21 cellular contexts compared by ENCODE assay signal in genomic region chr19:8399681-8400188, GRCh38. TPM values are rescaled to one million over a fixed set of nuclear protein-coding genes. Genes with fewer than 3 reads are reported as not detected.
DNase-seq lines count a peak whose midpoint lies in the region; ATAC-seq, FAIRE-seq and TF ChIP-seq lines count a peak whose summit lies in the region.
"Had no signal": no experiment of that assay in that cellular context is flagged by ENCODE, and none has a peak within 500 bp of the region (broad histone marks: within the 10 kb centered on the region; RNA-seq: fewer than 3 reads in every experiment).

No MANE protein-coding gene starts in this region.

- H2BK120ac ChIP-seq in H9 (ENCODE audit: low read depth, low read length, poor library complexity, severe bottlenecking), result no peak overlapping the region
- H2BK120ac ChIP-seq in neuronal stem cell (ENCODE audit: low read depth, low read length), result no peak overlapping the region

- in situ Hi-C loops in K562 (cut with MboI), result loop anchor here (5.0 kb wide), 1 partner anchor 42 kb away; no protein-coding TSS in a partner anchor

- TF ChIP-seq EP300 in K562 (IDR thresholded peaks at IDR 0.05; ENCODE audit: low read length), result no peak

- peak overlapping the region in 1 of 3 experiments; percentile 10; a peak in 1 of 7 replicates for H3K27ac Mint-ChIP-seq in H9
- H3K27ac Mint-ChIP-seq: HFFc6 had no signal

- H2BK12ac ChIP-seq in H9 (ENCODE audit: insufficient read length, low read depth, low read length) (no peak overlapping the region), neuronal stem cell (ENCODE audit: low read length) (no peak overlapping the region)

- CTCF ChIA-PET in K562 (lab: Yijun Ruan, JAX; ENCODE audit: low intra/inter-chr PET ratio), result no interaction called here

- H3K18ac ChIP-seq in H9 (ENCODE audit: insufficient read length, low read depth, low read length) (no peak overlapping the region), neuronal stem cell (ENCODE audit: low read length) (no peak overlapping the region)

- no peak overlapping the region for H3T11ph ChIP-seq in H9 (ENCODE audit: low read length)

- POLR2A ChIA-PET in K562 (lab: Yijun Ruan, JAX), result interaction anchor here (0.5 kb wide), 1 partner anchor 43 kb away, joined by 3 read pairs; no protein-coding TSS in a partner anchor

- H4K8ac ChIP-seq in H9 (replicated peaks; ENCODE audit: insufficient read length, low read depth, low read length) (no peak overlapping the region), neuronal stem cell (ENCODE audit: low read depth, low read length) (no peak overlapping the region)

- no peak overlapping the region for H4K91ac ChIP-seq in H9 (ENCODE audit: insufficient read length, low read depth, low read length)
- no peak overlapping the region for H4K91ac ChIP-seq in neuronal stem cell (ENCODE audit: low read depth, low read length, poor library complexity)

- H3K14ac ChIP-seq in H9 (ENCODE audit: insufficient read depth, low read length) (no peak overlapping the region), neuronal stem cell (ENCODE audit: low read length) (no peak overlapping the region)

- H3K4me3 ChIP-seq in K562, result no peak overlapping the region
- H3K4me3 ChIP-seq in neuronal stem cell (ENCODE audit: low read length in 2 of 2), result no peak overlapping the region
- H3K4me3 ChIP-seq in adrenal gland, result no peak overlapping the region
- H3K4me3 ChIP-seq: PC-9, SJCRH30 had no signal

- H3K9ac ChIP-seq in H9 (ENCODE audit: extremely low read depth, insufficient read length, low read length) (no peak overlapping the region), K562 (ENCODE audit: insufficient read depth in 1 of 2, low read depth in 2 of 2, low read length in 2 of 2) (0 out of 4 replicates have a peak overlapping the region, but pooled peaks of 1 of the 2 experiments have one; percentile 17), neuronal stem cell (ENCODE audit: low read depth, low read length, poor library complexity) (peak overlapping the region; percentile 60)

- intact Hi-C loops in K562 (cut with micrococcal nuclease) (no loop called here), adrenal gland (cut with DNase I) (loop anchor here in 1 of 2 donors (5.0 kb wide), 1 partner anchor 42 kb away; no protein-coding TSS in a partner anchor)

- H3K9me3 Mint-ChIP-seq in H9, result no peaks in the 10 kb centered on the region; a peak in 1 of 5 replicates
- H3K9me3 Mint-ChIP-seq: HFFc6 had no signal

- H4K5ac ChIP-seq in H9 (ENCODE audit: insufficient read length, low read depth, low read length), result no peak overlapping the region

- H2BK5ac ChIP-seq in H9 (ENCODE audit: insufficient read length, low read length) (peak overlapping the region; percentile 30), neuronal stem cell (ENCODE audit: low read length) (no peak overlapping the region)

- no peak overlapping the region for H2AFZ ChIP-seq in H9 (ENCODE audit: low read length)
- H2AFZ ChIP-seq in K562 (ENCODE audit: low read depth, low read length), result no peak overlapping the region
- no peak overlapping the region for H2AFZ ChIP-seq in neuronal stem cell (ENCODE audit: low read length)
- H2AFZ ChIP-seq: PC-9 had no signal

- H3K56ac ChIP-seq in H9 (ENCODE audit: insufficient read length, low read depth, low read length), result peak overlapping the region; percentile 19

- H3K4me1 ChIP-seq in H9 (ENCODE audit: insufficient read depth, low read length), result no peaks in the 10 kb centered on the region
- peaks cover 12 to 59% of the 10 kb centered on the region in 2 experiments; a peak in 4 of 5 replicates for H3K4me1 ChIP-seq in K562 (replicated peaks in 1 of 2; ENCODE audit: control insufficient read depth in 2 of 2, insufficient read depth in 2 of 2, low read length in 2 of 2)
- no peaks in the 10 kb centered on the region for H3K4me1 ChIP-seq in neuronal stem cell (ENCODE audit: control insufficient read depth in 2 of 2, insufficient read depth in 1 of 2, low read depth in 1 of 2, low read length in 2 of 2)
- peaks cover 3 to 28% of the 10 kb centered on the region in 2 donors for H3K4me1 ChIP-seq in adrenal gland (replicated peaks in 1 of 2)

- H3K9me1 ChIP-seq in K562 (ENCODE audit: control insufficient read depth, insufficient read depth, low read length), result peaks cover 9% of the 10 kb centered on the region

- H2BK15ac ChIP-seq in H9 (ENCODE audit: low read depth, low read length) (no peak overlapping the region), neuronal stem cell (ENCODE audit: low read length) (no peak overlapping the region)

- no peak for DNase-seq in H9
- no peak for DNase-seq in K562 (ENCODE audit: extremely low read depth in 1 of 4, low spot score in 3 of 4)
- no peak for DNase-seq in neuronal stem cell (ENCODE audit: low spot score)
- no peak for DNase-seq in adrenal gland
- DNase-seq in stimulated activated CD4-positive, alpha-beta T cell treated with anti-CD3 and anti-CD28 coated beads, Interleukin-4, amount 100 ng/mL, for 24 hours, result no peak
- DNase-seq: GDM1, HFFc6, IMR-90, NCI-H1105, NCI-H2029 treated with DMSO at 0.1 percent for 48 hours, NCI-H226, NCI-H510A treated with DMSO at 0.1 percent for 48 hours, NCI-H748 treated with DMSO at 0.1 percent for 48 hours, PC-9, SJCRH30 had no signal

- TF ChIP-seq RAD21 in K562 (CRISPR knock-in tag; conservative IDR thresholded peaks at IDR 0.05 in 1 of 2, IDR thresholded peaks at IDR 0.05 in 1 of 2), result no peak

- H3K27me3 ChIP-seq in H9 (ENCODE audit: insufficient read depth, low read length) (no peaks in the 10 kb centered on the region), K562 (ENCODE audit: control insufficient read depth in 2 of 2, insufficient read depth in 2 of 2, low read length in 2 of 2) (no peaks in the 10 kb centered on the region), neuronal stem cell (ENCODE audit: control insufficient read depth in 3 of 3, insufficient read depth in 3 of 3, low read depth in 1 of 3, low read length in 3 of 3) (no peaks in the 10 kb centered on the region), adrenal gland (no peaks in the 10 kb centered on the region)
- H3K27me3 ChIP-seq: SJCRH30 had no signal

- H3K4me2 ChIP-seq in H9 (ENCODE audit: insufficient read depth, insufficient read length, low read length) (no peak overlapping the region), K562 (ENCODE audit: insufficient read depth, low read length) (no peak overlapping the region), neuronal stem cell (ENCODE audit: insufficient read depth, low read length, poor library complexity, severe bottlenecking) (no peak overlapping the region)
- H3K4me2 ChIP-seq: PC-9 had no signal

- no peak overlapping the region for H3K4ac ChIP-seq in H9 (ENCODE audit: low read depth, low read length)
- H3K4ac ChIP-seq in neuronal stem cell (ENCODE audit: low read length), result no peak overlapping the region

- H3K36me3 ChIP-seq in K562 (ENCODE audit: control insufficient read depth, insufficient read depth, low read length) (peaks cover 32% of the 10 kb centered on the region; the same call in 1 of the 3 replicates), neuronal stem cell (replicated peaks in 1 of 2; ENCODE audit: control insufficient read depth in 2 of 2, insufficient read depth in 2 of 2, low read length in 2 of 2) (peaks cover 16 to 70% of the 10 kb centered on the region in 2 donors), adrenal gland (replicated peaks in 1 of 2) (peaks cover 0 to 43% of the 10 kb centered on the region in 2 donors)

- no peak overlapping the region for H2BK20ac ChIP-seq in H9 (ENCODE audit: low read depth, low read length, poor library complexity, severe bottlenecking)

- H3K9me3 ChIP-seq in H9 (ENCODE audit: control insufficient read depth, low read depth, low read length) (no peaks in the 10 kb centered on the region), K562 (replicated peaks; ENCODE audit: control insufficient read depth, insufficient read depth, low read depth, low read length) (no peaks in the 10 kb centered on the region), neuronal stem cell (replicated peaks in 1 of 2; ENCODE audit: control insufficient read depth in 2 of 2, insufficient read depth in 1 of 2, low read depth in 1 of 2, low read length in 2 of 2) (peaks cover 0 to 1% of the 10 kb centered on the region in 2 donors), adrenal gland (replicated peaks in 1 of 3) (no peaks in the 10 kb centered on the region)
- H3K9me3 ChIP-seq: SJCRH30 had no signal

- H3K27me3 Mint-ChIP-seq in H9 (ENCODE audit: low read depth), result no peaks in the 10 kb centered on the region; the same call in 1 of the 2 replicates

- TF ChIP-seq POLR2A in K562 (conservative IDR thresholded peaks at IDR 0.05), result no peak
- no peak for TF ChIP-seq POLR2A in adrenal gland (IDR thresholded peaks at IDR 0.05)

- ATAC-seq in K562 (no peak), GM18517 (IDR thresholded peaks at IDR 0.05; ENCODE audit: unreplicated experiment) (no peak)

- TF ChIP-seq CTCF in H9 (conservative IDR thresholded peaks at IDR 0.05) (no peak), K562 (IDR thresholded peaks at IDR 0.05 in 2 of 3, conservative IDR thresholded peaks at IDR 0.05 in 1 of 3; ENCODE audit: insufficient read depth in 2 of 3, low read depth in 1 of 3, low read length in 3 of 3) (no peak), adrenal gland (IDR thresholded peaks at IDR 0.05) (no peak)

- no peak for FAIRE-seq in K562 (lab: Jason Lieb, UNC)
- FAIRE-seq: A204.1, GM18507, H54 had no signal

- no peak overlapping the region for H3K27ac ChIP-seq in H9 (ENCODE audit: insufficient read length, low read depth, low read length)
- H3K27ac ChIP-seq in K562 (ENCODE audit: extremely low read depth, low read depth, low read length), result no peak overlapping the region
- no peak overlapping the region for H3K27ac ChIP-seq in neuronal stem cell (replicated peaks; ENCODE audit: low read length)
- no peak overlapping the region for H3K27ac ChIP-seq in adrenal gland
- H3K27ac ChIP-seq: C4-2B, PC-9, SJCRH30 had no signal

- no peak overlapping the region for H2AK5ac ChIP-seq in H9 (ENCODE audit: insufficient read length, low read length)
- no peak overlapping the region for H2AK5ac ChIP-seq in neuronal stem cell (ENCODE audit: low read depth, low read length)

- no peaks in the 10 kb centered on the region for H3K23me2 ChIP-seq in H9 (ENCODE audit: insufficient read length, low read depth, low read length, poor library complexity, severe bottlenecking)

- H3K4me3 Mint-ChIP-seq in H9, result no peak overlapping the region
- H3K4me3 Mint-ChIP-seq: HFFc6 had no signal

- H4K20me1 ChIP-seq in H9 (ENCODE audit: control insufficient read depth, insufficient read depth, insufficient read length) (no peaks in the 10 kb centered on the region), K562 (replicated peaks; ENCODE audit: control insufficient read depth, insufficient read depth, low read length) (peaks cover 33% of the 10 kb centered on the region)

- H3K36me3 Mint-ChIP-seq in H9 (ENCODE audit: insufficient read depth in 1 of 3, low read depth in 3 of 3), result peaks cover 19 to 39% (median 31%) of the 10 kb centered on the region in 3 experiments; a peak in 6 of 7 replicates

- BruUV-seq in K562 (replicated peaks; lab: Mats Ljungman, UMichigan), result no TSS peak

- H3K23ac ChIP-seq in H9 (ENCODE audit: insufficient read length, low read depth, low read length) (no peak overlapping the region), neuronal stem cell (ENCODE audit: low read depth, low read length, poor library complexity) (peak overlapping the region; percentile 16)

- peaks cover 6 to 8% of the 10 kb centered on the region in 2 experiments for H3K4me1 Mint-ChIP-seq in H9

- no CpG with 5 or more reads among the region's 34 CpGs for whole genome bisulfite sequencing in H9 (ENCODE audit: extremely low coverage, insufficient read length, low lambda C conversion rate)
- 91% methylated on average over 22 of the region's 34 CpGs for WGBS in K562 (ENCODE audit: insufficient coverage, low coverage, missing lambda C conversion rate)
- WGBS in neuronal stem cell (ENCODE audit: extremely low coverage in 2 of 2, insufficient read length in 2 of 2, insufficient replicate concordance in 1 of 2), 2 donors, result no CpG with 5 or more reads among the region's 34 CpGs
- WGBS in adrenal gland, 4 donors, result 93 to 94% (median 94%) methylated on average over 29 to 34 of the region's 34 CpGs

- H3K79me1 ChIP-seq in H9 (ENCODE audit: insufficient read depth, low read depth, low read length, poor library complexity, severe bottlenecking) (peaks cover 6% of the 10 kb centered on the region), neuronal stem cell (ENCODE audit: low read depth, low read length) (peaks cover 35% of the 10 kb centered on the region)

- H3K79me2 ChIP-seq in H9 (ENCODE audit: insufficient read depth, low read length) (peaks cover 3% of the 10 kb centered on the region; the same call in 1 of the 2 replicates), K562 (ENCODE audit: control insufficient read depth, insufficient read depth, low read length) (peaks cover 29% of the 10 kb centered on the region)

RNA-seq across cellular contexts. Expression of gene RAB11B, which starts 9.6 kb away (rescaled TPM):
- total RNA-seq in H9 (2021) (106 and 107 TPM in 2 replicates), K562 (2014; rRNA removed) (13.8 and 14.6 TPM in 2 replicates), K562 (2014; rRNA removed; fragmentation: Illumina TruSeq; extraction: Trizol) (2.1 and 2.9 TPM in 2 replicates), K562 (2015; rRNA removed; fragmentation: Illumina TruSeq; extraction: Trizol) (6.5 and 9.1 TPM in 2 replicates), K562 (2021) (71.0 and 72.3 TPM in 2 replicates), adrenal gland (100 to 1,000 TPM in 3 of 8 donors, 10 to 100 TPM in 5; 44.4 to 155 (median 88.2) TPM)
- 47.8 and 110 TPM in 2 replicates for total RNA-seq in K562 (2011; cell fraction: chromatin; rRNA removed; ENCODE audit: low replicate concordance)
- total RNA-seq in K562 (2011; cell fraction: nucleolus; rRNA removed), result 74.5 and 92.6 TPM in 2 replicates
- total RNA-seq in K562 (2011; cell fraction: nucleoplasm; rRNA removed), result 59.3 and 63.7 TPM in 2 replicates
- polyA plus RNA-seq in K562 (2011; rRNA removed) (18.4 and 36.4 TPM in 2 replicates), K562 (2014; fragmentation: Illumina TruSeq; extraction: Trizol) (14.3 and 42.6 TPM in 2 replicates), K562 (2014; fragmentation: Nextera tagmentation; extraction: Ambion mirVana) (1 to 10 TPM in 1 of 2 experiments, under 1 TPM in 1; 0.74 to 1.0 TPM), K562 (2014; rRNA removed) (40.9 and 57.7 TPM in 2 replicates), adrenal gland (100 to 1,000 TPM in 1 of 3 donors, 10 to 100 TPM in 2; 24.6 to 147 (median 64.9) TPM)
- 33.8 and 40.2 TPM in 2 replicates for polyA plus RNA-seq in K562 (2011; cell fraction: cytosol; rRNA removed)
- polyA plus RNA-seq in K562 (2011; cell fraction: nucleus; rRNA removed), result 90.4 and 128 TPM in 2 replicates
- 99.8 and 107 TPM in 2 replicates for polyA plus RNA-seq in K562 (2012)
- polyA minus RNA-seq in K562 (2011; rRNA and poly(A)+ RNA removed), result 7.2 and 11.7 TPM in 2 replicates
- 35.4 and 57.5 TPM in 2 replicates for polyA minus RNA-seq in K562 (2011; cell fraction: cytosol; rRNA and poly(A)+ RNA removed)
- polyA minus RNA-seq in K562 (2011; cell fraction: nucleus; rRNA and poly(A)+ RNA removed), result 20.2 and 28.5 TPM in 2 replicates
- polyA plus RNA-seq in neuronal stem cell (2013, experiment 1 of 2), result 104 TPM
- 102 TPM for polyA plus RNA-seq in neuronal stem cell (2013, experiment 2 of 2)

RNA-seq across cellular contexts. Expression of gene MARCHF2, which starts 13.4 kb away (rescaled TPM):
- 23.1 and 27.5 TPM in 2 replicates for total RNA-seq in H9 (2021)
- 2.0 and 5.2 TPM in 2 replicates for total RNA-seq in K562 (2011; cell fraction: chromatin; rRNA removed; ENCODE audit: low replicate concordance)
- total RNA-seq in K562 (2011; cell fraction: nucleolus; rRNA removed), result 6.2 and 6.5 TPM in 2 replicates
- total RNA-seq in K562 (2011; cell fraction: nucleoplasm; rRNA removed), result 4.1 and 4.8 TPM in 2 replicates
- total RNA-seq in K562 (2014; rRNA removed), result 6.4 and 9.6 TPM in 2 replicates
- total RNA-seq in K562 (2014; rRNA removed; fragmentation: Illumina TruSeq; extraction: Trizol), result 1.2 and 1.9 TPM in 2 replicates
- 1.9 and 2.2 TPM in 2 replicates for total RNA-seq in K562 (2015; rRNA removed; fragmentation: Illumina TruSeq; extraction: Trizol)
- 4.1 and 4.2 TPM in 2 replicates for total RNA-seq in K562 (2021)
- polyA plus RNA-seq in K562 (2011; rRNA removed), result 2.2 and 3.1 TPM in 2 replicates
- polyA plus RNA-seq in K562 (2011; cell fraction: cytosol; rRNA removed), result 4.8 and 8.7 TPM in 2 replicates
- polyA plus RNA-seq in K562 (2011; cell fraction: nucleus; rRNA removed), result 2.6 and 6.9 TPM in 2 replicates
- polyA plus RNA-seq in K562 (2012), result 5.4 and 13.1 TPM in 2 replicates
- polyA plus RNA-seq in K562 (2014; fragmentation: Illumina TruSeq; extraction: Trizol), result 2.0 and 3.3 TPM in 2 replicates
- polyA plus RNA-seq in K562 (2014; fragmentation: Nextera tagmentation; extraction: Ambion mirVana), result under 1 TPM; 0.39 to 0.41 TPM
- 3.7 and 5.2 TPM in 2 replicates for polyA plus RNA-seq in K562 (2014; rRNA removed)
- 0.63 and 1.4 TPM in 2 replicates for polyA minus RNA-seq in K562 (2011; rRNA and poly(A)+ RNA removed)
- polyA minus RNA-seq in K562 (2011; cell fraction: cytosol; rRNA and poly(A)+ RNA removed), result 3.6 and 3.8 TPM in 2 replicates
- 1.2 and 1.3 TPM in 2 replicates for polyA minus RNA-seq in K562 (2011; cell fraction: nucleus; rRNA and poly(A)+ RNA removed)
- polyA plus RNA-seq in neuronal stem cell (2013, experiment 1 of 2), result 25.7 TPM
- polyA plus RNA-seq in neuronal stem cell (2013, experiment 2 of 2), result 24.5 TPM
- 100 to 1,000 TPM in 3 of 8 donors, 10 to 100 TPM in 5; 28.4 to 200 (median 71.2) TPM for total RNA-seq in adrenal gland
- 10 to 100 TPM; 13.1 to 47.3 (median 44.2) TPM for polyA plus RNA-seq in adrenal gland

RNA-seq across cellular contexts. Expression of gene ANGPTL4, which starts 35.8 kb away (rescaled TPM):
- total RNA-seq in H9 (2021) (1.9 and 2.5 TPM in 2 replicates), K562 (2014; rRNA removed) (0.05 and 0.33 TPM in 2 replicates), K562 (2014; rRNA removed; fragmentation: Illumina TruSeq; extraction: Trizol) (not detected in 2 replicates), K562 (2015; rRNA removed; fragmentation: Illumina TruSeq; extraction: Trizol) (0.08 and 0.22 TPM in 2 replicates), K562 (2021) (0.20 and 0.24 TPM in 2 replicates), adrenal gland (100 to 1,000 TPM in 2 of 8 donors, 10 to 100 TPM in 5, 1 to 10 TPM in 1; 4.4 to 141 (median 27.1) TPM)
- 0.35 and 2.5 TPM in 2 replicates for total RNA-seq in K562 (2011; cell fraction: chromatin; rRNA removed; ENCODE audit: low replicate concordance)
- total RNA-seq in K562 (2011; cell fraction: nucleolus; rRNA removed), result 1.8 and 4.8 TPM in 2 replicates
- total RNA-seq in K562 (2011; cell fraction: nucleoplasm; rRNA removed), result 1.4 and 1.8 TPM in 2 replicates
- polyA plus RNA-seq in K562 (2011; rRNA removed) (0.64 and 0.77 TPM in 2 replicates), K562 (2014; fragmentation: Illumina TruSeq; extraction: Trizol) (0.32 TPM in 1 of 2 replicates, not detected in the other), K562 (2014; fragmentation: Nextera tagmentation; extraction: Ambion mirVana) (not detected), K562 (2014; rRNA removed) (0.15 and 0.85 TPM in 2 replicates), adrenal gland (10 to 100 TPM in 2 of 3 donors, 1 to 10 TPM in 1; 4.9 to 54.0 (median 46.8) TPM)
- polyA plus RNA-seq in K562 (2011; cell fraction: cytosol; rRNA removed), result 0.46 and 3.3 TPM in 2 replicates
- polyA plus RNA-seq in K562 (2011; cell fraction: nucleus; rRNA removed), result 0.94 and 4.1 TPM in 2 replicates
- polyA plus RNA-seq in K562 (2012), result 0.61 and 0.65 TPM in 2 replicates
- polyA minus RNA-seq in K562 (2011; rRNA and poly(A)+ RNA removed), result 0.46 TPM in 1 of 2 replicates, not detected in the other
- 2.3 TPM in 1 of 2 replicates, not detected in the other for polyA minus RNA-seq in K562 (2011; cell fraction: cytosol; rRNA and poly(A)+ RNA removed)
- polyA minus RNA-seq in K562 (2011; cell fraction: nucleus; rRNA and poly(A)+ RNA removed), result 0.78 and 1.8 TPM in 2 replicates
- 2.7 TPM for polyA plus RNA-seq in neuronal stem cell (2013, experiment 1 of 2)
- 3.0 TPM for polyA plus RNA-seq in neuronal stem cell (2013, experiment 2 of 2)
- total RNA-seq: HT1080, PC-9 had no signal

RNA-seq across cellular contexts. Expression of gene HNRNPM, which starts 45.0 kb away (rescaled TPM):
- total RNA-seq in H9 (2021) (458 and 468 TPM in 2 replicates), K562 (2014; rRNA removed) (195 and 251 TPM in 2 replicates), K562 (2014; rRNA removed; fragmentation: Illumina TruSeq; extraction: Trizol) (130 and 168 TPM in 2 replicates), K562 (2015; rRNA removed; fragmentation: Illumina TruSeq; extraction: Trizol) (186 and 204 TPM in 2 replicates), K562 (2021) (283 and 340 TPM in 2 replicates), adrenal gland (100 to 1,000 TPM in 4 of 8 donors, 10 to 100 TPM in 4; 51.7 to 164 (median 95.5) TPM)
- 202 and 306 TPM in 2 replicates for total RNA-seq in K562 (2011; cell fraction: chromatin; rRNA removed; ENCODE audit: low replicate concordance)
- 151 and 162 TPM in 2 replicates for total RNA-seq in K562 (2011; cell fraction: nucleolus; rRNA removed)
- 214 and 325 TPM in 2 replicates for total RNA-seq in K562 (2011; cell fraction: nucleoplasm; rRNA removed)
- polyA plus RNA-seq in K562 (2011; rRNA removed) (107 and 127 TPM in 2 replicates), K562 (2014; fragmentation: Illumina TruSeq; extraction: Trizol) (241 and 264 TPM in 2 replicates), K562 (2014; fragmentation: Nextera tagmentation; extraction: Ambion mirVana) (10 to 100 TPM; 11.1 to 13.1 TPM), K562 (2014; rRNA removed) (253 and 316 TPM in 2 replicates), adrenal gland (100 to 1,000 TPM in 1 of 3 donors, 10 to 100 TPM in 2; 65.0 to 262 (median 76.7) TPM)
- 113 and 356 TPM in 2 replicates for polyA plus RNA-seq in K562 (2011; cell fraction: cytosol; rRNA removed)
- polyA plus RNA-seq in K562 (2011; cell fraction: nucleus; rRNA removed), result 136 and 152 TPM in 2 replicates
- polyA plus RNA-seq in K562 (2012), result 189 and 403 TPM in 2 replicates
- 124 and 136 TPM in 2 replicates for polyA minus RNA-seq in K562 (2011; rRNA and poly(A)+ RNA removed)
- polyA minus RNA-seq in K562 (2011; cell fraction: cytosol; rRNA and poly(A)+ RNA removed), result 128 and 153 TPM in 2 replicates
- polyA minus RNA-seq in K562 (2011; cell fraction: nucleus; rRNA and poly(A)+ RNA removed), result 67.6 and 85.5 TPM in 2 replicates
- 112 TPM for polyA plus RNA-seq in neuronal stem cell (2013, experiment 1 of 2)
- polyA plus RNA-seq in neuronal stem cell (2013, experiment 2 of 2), result 111 TPM

RNA-seq across cellular contexts. Expression of gene KANK3, which starts 56.7 kb away (rescaled TPM):
- total RNA-seq in H9 (2021), result 5.3 and 7.7 TPM in 2 replicates
- total RNA-seq in K562 (2011; cell fraction: chromatin; rRNA removed; ENCODE audit: low replicate concordance), result 0.44 and 1.0 TPM in 2 replicates
- total RNA-seq in K562 (2011; cell fraction: nucleolus; rRNA removed), result 0.53 and 0.83 TPM in 2 replicates
- total RNA-seq in K562 (2011; cell fraction: nucleoplasm; rRNA removed), result 0.76 and 0.95 TPM in 2 replicates
- not detected in 2 replicates for total RNA-seq in K562 (2014; rRNA removed)
- total RNA-seq in K562 (2014; rRNA removed; fragmentation: Illumina TruSeq; extraction: Trizol), result not detected in 2 replicates
- total RNA-seq in K562 (2015; rRNA removed; fragmentation: Illumina TruSeq; extraction: Trizol), result not detected in 2 replicates
- total RNA-seq in K562 (2021), result 0.22 and 0.40 TPM in 2 replicates
- polyA plus RNA-seq in K562 (2011; rRNA removed), result 0.08 TPM in 2 replicates
- polyA plus RNA-seq in K562 (2011; cell fraction: cytosol; rRNA removed), result 0.10 and 0.27 TPM in 2 replicates
- polyA plus RNA-seq in K562 (2011; cell fraction: nucleus; rRNA removed), result 0.41 and 0.82 TPM in 2 replicates
- polyA plus RNA-seq in K562 (2012), result 0.14 and 0.18 TPM in 2 replicates
- 0.06 TPM in 1 of 2 replicates, not detected in the other for polyA plus RNA-seq in K562 (2014; fragmentation: Illumina TruSeq; extraction: Trizol)
- under 1 TPM in 1 of 2 experiments, not detected in 1; 0.03 TPM for polyA plus RNA-seq in K562 (2014; fragmentation: Nextera tagmentation; extraction: Ambion mirVana)
- polyA plus RNA-seq in K562 (2014; rRNA removed), result not detected in 2 replicates
- polyA minus RNA-seq in K562 (2011; rRNA and poly(A)+ RNA removed), result not detected in 2 replicates
- polyA minus RNA-seq in K562 (2011; cell fraction: cytosol; rRNA and poly(A)+ RNA removed), result not detected in 2 replicates
- polyA minus RNA-seq in K562 (2011; cell fraction: nucleus; rRNA and poly(A)+ RNA removed), result 0.11 and 0.54 TPM in 2 replicates
- 0.50 TPM for polyA plus RNA-seq in neuronal stem cell (2013, experiment 1 of 2)
- polyA plus RNA-seq in neuronal stem cell (2013, experiment 2 of 2), result 0.57 TPM
- 10 to 100 TPM in 7 of 8 donors, 1 to 10 TPM in 1; 9.8 to 27.7 (median 18.4) TPM for total RNA-seq in adrenal gland
- 10 to 100 TPM in 2 of 3 donors, under 1 TPM in 1; 0.38 to 27.8 (median 23.6) TPM for polyA plus RNA-seq in adrenal gland
- total RNA-seq: HT1080, IMR-90 had no signal
